8 cellular contexts compared by ENCODE assay signal in the genomic region with DNA sequence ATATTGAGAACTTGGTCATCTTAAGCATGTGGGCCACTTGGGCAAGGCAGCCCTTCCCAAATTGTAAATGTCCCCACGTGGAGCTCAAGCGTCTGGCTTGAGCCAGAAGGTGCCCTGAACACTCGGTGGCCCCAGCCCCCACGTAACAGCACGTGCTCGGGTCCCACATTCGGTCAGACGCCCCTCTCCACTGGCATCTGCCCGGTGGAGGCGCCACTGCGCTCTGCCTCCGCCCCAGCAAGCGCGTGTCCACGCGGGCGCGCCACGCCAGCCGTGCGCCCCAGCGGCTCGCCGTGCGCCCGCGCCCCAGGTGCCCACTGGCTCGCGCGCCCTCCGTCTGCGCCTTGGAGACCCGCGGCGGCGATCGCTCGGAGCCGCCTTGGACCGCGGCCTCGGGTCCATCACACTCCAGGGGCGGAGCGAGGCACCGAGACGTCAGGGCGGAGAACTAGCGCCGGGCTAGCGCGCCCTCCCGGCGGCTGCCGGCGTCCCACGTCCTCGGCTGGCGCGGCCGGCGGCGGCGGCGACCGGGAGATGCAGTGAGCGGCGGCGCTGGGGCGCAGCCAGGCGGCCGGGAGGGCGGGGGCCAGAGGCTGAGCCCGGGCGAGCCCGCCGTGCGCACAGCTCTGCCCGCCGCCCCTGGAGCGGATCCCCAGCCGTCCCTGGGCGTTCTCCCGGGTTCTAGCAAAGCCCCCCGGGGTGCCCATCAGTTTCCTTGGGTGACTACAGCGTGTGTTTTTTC. TPM values are rescaled to one million over a fixed set of nuclear protein-coding genes. Genes with fewer than 3 reads are reported as not detected.
A peak's percentile ranks its signal among the peaks of the same experiment; 100 is the strongest.
DNase-seq lines count a peak whose midpoint lies in the region; ATAC-seq and TF ChIP-seq lines count a peak whose summit lies in the region.

A gene (plus strand): TSS at position 488 of the 742 bp plus-strand sequence. CDS start 291 bp downstream, outside the sequence.

- CTCF ChIA-PET in AG04449 (lab: Yijun Ruan, JAX), result interaction anchor here (1.0 to 2.1 kb wide), 3 partner anchors 10 to 37 kb away, joined by 3 to 11 read pairs (median 9); no protein-coding TSS in a partner anchor

- H3K4ac ChIP-seq in neuronal stem cell (ENCODE audit: low read length), result no peak within 1 kb of the TSS

- H4K91ac ChIP-seq in neuronal stem cell (ENCODE audit: low read depth, low read length, poor library complexity), result peak within 1 kb of the TSS; percentile 67

- H3K23ac ChIP-seq in neuronal stem cell (ENCODE audit: low read depth, low read length, poor library complexity), result peak within 1 kb of the TSS; percentile 63

- peak within 1 kb of the TSS; percentile 33 for H3K4me3 Mint-ChIP-seq in T-helper 2 cell treated with Interferon-gamma antibody and Interleukin-4, amounts not matched to agents 5 μg/mL and 100 μg/mL, for 36 hours
- no peak within 1 kb of the TSS for H3K4me3 Mint-ChIP-seq in stimulated activated memory B cell treated with anti-CD40 and anti-IgM and Interleukin-4, amounts not matched to agents 10 μg/mL and 1 μg/mL and 100 μg/mL, for 72 hours

- DNase-seq in AG04449 (ENCODE audit: low read depth, low spot score) (no peak), HFF-Myc (ENCODE audit: extremely low read depth, low read depth) (peak; percentile 30), globus pallidus (ENCODE audit: low spot score) (peak; percentile 57), neuronal stem cell (ENCODE audit: low spot score) (peak; percentile 74)
- DNase-seq in T-helper 2 cell treated with Interferon-gamma antibody and Interleukin-4, amounts not matched to agents 5 μg/mL and 100 μg/mL, for 36 hours (ENCODE audit: low spot score), result no peak
- DNase-seq in effector memory CD4-positive, alpha-beta T cell, result no peak

- no peaks in the 10 kb centered on the region for H3K36me3 Mint-ChIP-seq in T-helper 2 cell treated with Interferon-gamma antibody and Interleukin-4, amounts not matched to agents 5 μg/mL and 100 μg/mL, for 36 hours (ENCODE audit: low read depth)
- H3K36me3 Mint-ChIP-seq in stimulated activated memory B cell treated with anti-CD40 and anti-IgM and Interleukin-4, amounts not matched to agents 10 μg/mL and 1 μg/mL and 100 μg/mL, for 72 hours, result no peaks in the 10 kb centered on the region

- peak within 1 kb of the TSS; percentile 54 for H2BK15ac ChIP-seq in neuronal stem cell (ENCODE audit: low read length)

- H3K27me3 ChIP-seq in neuronal stem cell (ENCODE audit: control insufficient read depth in 3 of 3, insufficient read depth in 3 of 3, low read depth in 1 of 3, low read length in 3 of 3), result peaks cover 0 to 49% (median 0%) of the 10 kb centered on the region in 3 experiments
- H3K27me3 ChIP-seq in effector memory CD4-positive, alpha-beta T cell (replicated peaks; ENCODE audit: control insufficient read depth, insufficient read depth, low read length, poor library complexity, severe bottlenecking), result no peaks in the 10 kb centered on the region

- H3K4me1 Mint-ChIP-seq in T-helper 2 cell treated with Interferon-gamma antibody and Interleukin-4, amounts not matched to agents 5 μg/mL and 100 μg/mL, for 36 hours (ENCODE audit: low read depth), result peaks cover 3% of the 10 kb centered on the region
- no peaks in the 10 kb centered on the region for H3K4me1 Mint-ChIP-seq in stimulated activated memory B cell treated with anti-CD40 and anti-IgM and Interleukin-4, amounts not matched to agents 10 μg/mL and 1 μg/mL and 100 μg/mL, for 72 hours

- peak within 1 kb of the TSS; percentile 69 for H3K27ac ChIP-seq in neuronal stem cell (replicated peaks; ENCODE audit: low read length)
- H3K27ac ChIP-seq in effector memory CD4-positive, alpha-beta T cell (ENCODE audit: insufficient read depth, low read length, poor library complexity, severe bottlenecking), result no peak within 1 kb of the TSS

- TF ChIP-seq CTCF in AG04449 (IDR thresholded peaks at IDR 0.05; ENCODE audit: insufficient read depth, low read length, missing control alignments) (peak; percentile 49), HFF-Myc (IDR thresholded peaks at IDR 0.05; ENCODE audit: low read depth, low read length, missing control alignments) (no peak)

- H2BK120ac ChIP-seq in neuronal stem cell (ENCODE audit: low read depth, low read length), result peak within 1 kb of the TSS; percentile 49

- H3K18ac ChIP-seq in neuronal stem cell (ENCODE audit: low read length), result peak within 1 kb of the TSS; percentile 96

- peaks cover 52% of the 10 kb centered on the region for H3K27me3 Mint-ChIP-seq in T-helper 2 cell treated with Interferon-gamma antibody and Interleukin-4, amounts not matched to agents 5 μg/mL and 100 μg/mL, for 36 hours (ENCODE audit: low read depth)
- H3K27me3 Mint-ChIP-seq in stimulated activated memory B cell treated with anti-CD40 and anti-IgM and Interleukin-4, amounts not matched to agents 10 μg/mL and 1 μg/mL and 100 μg/mL, for 72 hours, result peaks cover 59% of the 10 kb centered on the region

- H2BK5ac ChIP-seq in neuronal stem cell (ENCODE audit: low read length), result no peak within 1 kb of the TSS

- H3K4me3 ChIP-seq in AG04449 (ENCODE audit: low read depth, low read length) (peak within 1 kb of the TSS; percentile 88), HFF-Myc (replicated peaks; ENCODE audit: low read depth, low read length) (peak within 1 kb of the TSS; percentile 66), neuronal stem cell (ENCODE audit: low read length in 2 of 2) (peak within 1 kb of the TSS; percentile 53 to 93)
- H3K4me3 ChIP-seq in effector memory CD4-positive, alpha-beta T cell (ENCODE audit: insufficient read depth, low read depth, low read length, poor library complexity, severe bottlenecking), result no peak within 1 kb of the TSS

- H3K9ac ChIP-seq in neuronal stem cell (ENCODE audit: low read depth, low read length, poor library complexity), result peak within 1 kb of the TSS; percentile 86

- H3K36me3 ChIP-seq in neuronal stem cell (replicated peaks in 1 of 2; ENCODE audit: control insufficient read depth in 2 of 2, insufficient read depth in 2 of 2, low read length in 2 of 2), result no peaks in the 10 kb centered on the region
- no peaks in the 10 kb centered on the region for H3K36me3 ChIP-seq in effector memory CD4-positive, alpha-beta T cell (ENCODE audit: control insufficient read depth, insufficient read depth, low read length)

- no CpG with 5 or more reads among the region's 85 CpGs for WGBS in neuronal stem cell (ENCODE audit: extremely low coverage in 2 of 2, insufficient read length in 2 of 2, insufficient replicate concordance in 1 of 2), 2 donors

- H3K9me3 Mint-ChIP-seq in T-helper 2 cell treated with Interferon-gamma antibody and Interleukin-4, amounts not matched to agents 5 μg/mL and 100 μg/mL, for 36 hours, result no peaks in the 10 kb centered on the region
- H3K9me3 Mint-ChIP-seq in stimulated activated memory B cell treated with anti-CD40 and anti-IgM and Interleukin-4, amounts not matched to agents 10 μg/mL and 1 μg/mL and 100 μg/mL, for 72 hours, result peaks cover 3% of the 10 kb centered on the region

- POLR2A ChIA-PET in AG04449 (lab: Yijun Ruan, JAX), result interaction anchor here (1.4 kb wide), 1 partner anchor 37 kb away, joined by 8 read pairs; no protein-coding TSS in a partner anchor

- no peak for ATAC-seq in HG03457 (IDR thresholded peaks at IDR 0.05; ENCODE audit: unreplicated experiment)
- ATAC-seq in stimulated activated memory B cell treated with anti-CD40 and anti-IgM and Interleukin-4, amounts not matched to agents 10 μg/mL and 1 μg/mL and 100 μg/mL, for 72 hours, result no peak

- peak within 1 kb of the TSS; percentile 94 for H2BK12ac ChIP-seq in neuronal stem cell (ENCODE audit: low read length)

- peak within 1 kb of the TSS; percentile 84 for H3K4me2 ChIP-seq in neuronal stem cell (ENCODE audit: insufficient read depth, low read length, poor library complexity, severe bottlenecking)

- H3K4me1 ChIP-seq in neuronal stem cell (ENCODE audit: control insufficient read depth in 2 of 2, insufficient read depth in 1 of 2, low read depth in 1 of 2, low read length in 2 of 2), result peaks cover 4 to 8% of the 10 kb centered on the region in 2 donors
- no peaks in the 10 kb centered on the region for H3K4me1 ChIP-seq in effector memory CD4-positive, alpha-beta T cell (ENCODE audit: control insufficient read depth, insufficient read depth, low read length, poor library complexity, severe bottlenecking)

- H3K79me1 ChIP-seq in neuronal stem cell (ENCODE audit: low read depth, low read length), result no peaks in the 10 kb centered on the region

- peaks cover 0 to 2% of the 10 kb centered on the region in 2 donors for H3K9me3 ChIP-seq in neuronal stem cell (replicated peaks in 1 of 2; ENCODE audit: control insufficient read depth in 2 of 2, insufficient read depth in 1 of 2, low read depth in 1 of 2, low read length in 2 of 2)
- no peaks in the 10 kb centered on the region for H3K9me3 ChIP-seq in effector memory CD4-positive, alpha-beta T cell (ENCODE audit: control insufficient read depth, low read length)

- peak within 1 kb of the TSS; percentile 17 for H2AK5ac ChIP-seq in neuronal stem cell (ENCODE audit: low read depth, low read length)

- peak within 1 kb of the TSS; percentile 98 for H2AFZ ChIP-seq in neuronal stem cell (ENCODE audit: low read length)

- no peak within 1 kb of the TSS for H4K8ac ChIP-seq in neuronal stem cell (ENCODE audit: low read depth, low read length)

- no peak within 1 kb of the TSS for H3K27ac Mint-ChIP-seq in T-helper 2 cell treated with Interferon-gamma antibody and Interleukin-4, amounts not matched to agents 5 μg/mL and 100 μg/mL, for 36 hours
- no peak within 1 kb of the TSS for H3K27ac Mint-ChIP-seq in stimulated activated memory B cell treated with anti-CD40 and anti-IgM and Interleukin-4, amounts not matched to agents 10 μg/mL and 1 μg/mL and 100 μg/mL, for 72 hours

- H3K14ac ChIP-seq in neuronal stem cell (ENCODE audit: low read length), result peak within 1 kb of the TSS; percentile 65

RNA-seq across cellular contexts. Expression of the gene that starts here (rescaled TPM):
- 5.6 TPM for polyA plus RNA-seq in neuronal stem cell (2013, experiment 1 of 2)
- polyA plus RNA-seq in neuronal stem cell (2013, experiment 2 of 2), result 5.1 TPM

Comparison
In these comparisons a context has a peak if more than half of its experiments do, and no peak if none do; other contexts are left out.
1. DNase-seq: peak in HFF-Myc (single experiment), globus pallidus (single experiment) and neuronal stem cell (single experiment); none in AG04449 (single experiment), T-helper 2 cell treated with Interferon-gamma antibody and Interleukin-4, amounts not matched to agents 5 μg/mL and 100 μg/mL, for 36 hours (single experiment) and effector memory CD4-positive, alpha-beta T cell (0 of 3).